Comparison of ENCODE assay signal across 25 cellular contexts in the genomic region with DNA sequence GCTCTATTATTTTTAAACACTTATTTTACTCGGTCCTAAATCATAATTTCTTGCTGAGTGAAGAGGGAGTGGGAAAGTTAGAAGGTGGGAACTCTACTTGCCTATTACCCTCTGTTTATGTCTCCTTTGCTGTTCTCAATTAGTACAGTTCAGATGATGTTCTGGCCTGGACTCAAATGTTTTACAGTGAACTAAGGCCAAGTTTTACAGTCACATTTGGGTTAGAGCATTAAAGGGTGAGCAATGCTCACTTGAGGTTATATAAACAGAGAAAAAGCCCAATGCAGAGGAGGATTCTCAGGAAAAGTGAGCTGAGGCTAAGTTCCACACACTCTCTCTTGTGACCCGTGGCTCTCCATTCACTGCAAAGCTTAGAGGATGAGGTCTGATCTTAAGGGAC. TPM values are rescaled to one million over a fixed set of nuclear protein-coding genes. Genes with fewer than 3 reads are reported as not detected.
DNase-seq lines count a peak whose midpoint lies in the region; ATAC-seq and TF ChIP-seq lines count a peak whose summit lies in the region.
"Had no signal": no experiment of that assay in that cellular context is flagged by ENCODE, and none has a peak within 500 bp of the region (broad histone marks: within the 10 kb centered on the region; RNA-seq: fewer than 3 reads in every experiment).

No MANE protein-coding gene starts in this region.

- no peaks in the 10 kb centered on the region for H4K20me1 ChIP-seq in SK-N-SH (ENCODE audit: insufficient read depth)

- H3K36me3 Mint-ChIP-seq in activated T-helper 17 cell treated with anti-CD3 and anti-CD28 coated beads, Interleukin-2, amount 50 U/mL, for 72 hours (ENCODE audit: low read depth): peaks cover 94% of the 10 kb centered on the region
- H3K36me3 Mint-ChIP-seq in CD4-positive, alpha-beta T cell (ENCODE audit: low read depth): peaks cover 85% of the 10 kb centered on the region

- no peaks in the 10 kb centered on the region for H3K27me3 ChIP-seq in SK-N-SH (ENCODE audit: insufficient read depth)
- no peaks in the 10 kb centered on the region for H3K27me3 ChIP-seq in CD4-positive, alpha-beta T cell (ENCODE audit: control insufficient read depth, insufficient read depth, low read length)

- no peaks in the 10 kb centered on the region for H3K4me1 Mint-ChIP-seq in activated T-helper 17 cell treated with anti-CD3 and anti-CD28 coated beads, Interleukin-2, amount 50 U/mL, for 72 hours
- no peaks in the 10 kb centered on the region for H3K4me1 Mint-ChIP-seq in CD4-positive, alpha-beta T cell (ENCODE audit: low read depth)

- H3K9ac ChIP-seq in SK-N-SH: no peak overlapping the region

- WGBS in SK-N-SH (ENCODE audit: low lambda C conversion rate): 94% methylated on average over 2 of the region's 2 CpGs

- TF ChIP-seq EP300 in SK-N-SH (IDR thresholded peaks at IDR 0.05; ENCODE audit: borderline replicate concordance in 1 of 2, low read depth in 1 of 2, low read length in 1 of 2): no peak

- TF ChIP-seq CTCF in SK-N-SH (IDR thresholded peaks at IDR 0.05) (no peak), fibroblast of mammary gland (conservative IDR thresholded peaks at IDR 0.05; ENCODE audit: control insufficient read depth, insufficient read depth, low read depth, low read length) (no peak)
- TF ChIP-seq CTCF in CD4-positive, alpha-beta T cell (IDR thresholded peaks at IDR 0.05): no peak

- intact Hi-C loops in CD4-positive, alpha-beta T cell (cut with DNase I, micrococcal nuclease): loop anchor here in 1 of 2 experiments (5.0 kb wide), 1 partner anchor 74 kb away; no protein-coding TSS in a partner anchor

- no peaks in the 10 kb centered on the region for H3K79me2 ChIP-seq in SK-N-SH (ENCODE audit: insufficient read depth)

- POLR2A ChIA-PET in SK-N-SH (lab: Yijun Ruan, JAX): no interaction called here
- POLR2A ChIA-PET in CD4-positive, alpha-beta T cell (lab: Charles Lee): no interaction called here

- H3K27ac Mint-ChIP-seq in activated T-helper 17 cell treated with anti-CD3 and anti-CD28 coated beads, Interleukin-2, amount 50 U/mL, for 72 hours: peak overlapping the region; percentile 17
- no peak overlapping the region for H3K27ac Mint-ChIP-seq in CD4-positive, alpha-beta T cell

- peaks cover 0 to 3% of the 10 kb centered on the region in 2 experiments; a peak in 1 of 4 replicates for H3K4me1 ChIP-seq in SK-N-SH (ENCODE audit: control insufficient read depth in 1 of 2, insufficient read depth in 2 of 2, low read depth in 1 of 2, low read length in 1 of 2)

- no peak for TF ChIP-seq RAD21 in SK-N-SH (IDR thresholded peaks at IDR 0.05; ENCODE audit: low read length)

- DNase-seq in SK-N-SH (no peak), fibroblast of mammary gland (ENCODE audit: low read depth) (peak; percentile 76), stromal cell of bone marrow (ENCODE audit: low read depth) (peak; percentile 64), T-helper 9 cell (no peak), SHP77 (lab: John Stamatoyannopoulos, UW) (no peak)
- DNase-seq in CD4-positive, alpha-beta T cell: no peak
- DNase-seq: CD4-positive, CD25-positive, alpha-beta regulatory T cell; COR-L47; DMS79; H7; KG1; NCI-H1092; NCI-H1436; NCI-H187 treated with DMSO at 0.1 percent for 48 hours; NCI-H2107; NCI-H748 treated with DMSO at 0.1 percent for 48 hours; PC-9; RPMI8226; SHP77 treated with DMSO at 0.1 percent for 48 hours had no signal

- no peak overlapping the region for H3K27ac ChIP-seq in SK-N-SH (ENCODE audit: low read depth in 2 of 2, low read length in 1 of 2)
- H3K27ac ChIP-seq in CD4-positive, alpha-beta T cell (ENCODE audit: low read depth, low read length): no peak overlapping the region
- H3K27ac ChIP-seq: 22Rv1, HL-60, PC-9 had no signal

- H3K4me3 ChIP-seq in SK-N-SH (ENCODE audit: low read depth in 2 of 2, low read length in 1 of 2) (no peak overlapping the region), fibroblast of mammary gland (ENCODE audit: control insufficient read depth, low read depth, low read length) (no peak overlapping the region)
- H3K4me3 ChIP-seq: GM12878, PC-9 had no signal

- H3K9me3 ChIP-seq in SK-N-SH: no peaks in the 10 kb centered on the region
- H3K9me3 ChIP-seq in CD4-positive, alpha-beta T cell (ENCODE audit: control insufficient read depth, low read length): no peaks in the 10 kb centered on the region

- ATAC-seq in SK-N-SH treated with all-trans-retinoic acid at 6 μM for 48 hours: no peak
- no peak for ATAC-seq in activated T-helper 17 cell treated with anti-CD3 and anti-CD28 coated beads, Interleukin-2, amount 50 U/mL, for 72 hours (replicated peaks)
- no peak for ATAC-seq in CD4-positive, alpha-beta T cell (ENCODE audit: poor library complexity)
- ATAC-seq: GM12878, HepG2 had no signal

- CTCF ChIA-PET in SK-N-SH (lab: Yijun Ruan, JAX): interaction anchor here (0.8 kb wide), 1 partner anchor 9 kb away, joined by 3 read pairs; no protein-coding TSS in a partner anchor
- CTCF ChIA-PET in CD4-positive, alpha-beta T cell (lab: Charles Lee): interaction anchor here (0.8 kb wide), 1 partner anchor 10 kb away, joined by 4 read pairs; no protein-coding TSS in a partner anchor

- no peaks in the 10 kb centered on the region for H3K9me2 ChIP-seq in SK-N-SH

- no peaks in the 10 kb centered on the region for H3K27me3 Mint-ChIP-seq in activated T-helper 17 cell treated with anti-CD3 and anti-CD28 coated beads, Interleukin-2, amount 50 U/mL, for 72 hours
- H3K27me3 Mint-ChIP-seq in CD4-positive, alpha-beta T cell: no peaks in the 10 kb centered on the region
- H3K27me3 Mint-ChIP-seq: CD4-positive, CD25-positive, alpha-beta regulatory T cell had no signal

- no peak overlapping the region for H3K4me3 Mint-ChIP-seq in activated T-helper 17 cell treated with anti-CD3 and anti-CD28 coated beads, Interleukin-2, amount 50 U/mL, for 72 hours
- no peak overlapping the region for H3K4me3 Mint-ChIP-seq in CD4-positive, alpha-beta T cell
- H3K4me3 Mint-ChIP-seq: CD4-positive, CD25-positive, alpha-beta regulatory T cell had no signal

- H3K9me3 Mint-ChIP-seq in activated T-helper 17 cell treated with anti-CD3 and anti-CD28 coated beads, Interleukin-2, amount 50 U/mL, for 72 hours: no peaks in the 10 kb centered on the region
- no peaks in the 10 kb centered on the region for H3K9me3 Mint-ChIP-seq in CD4-positive, alpha-beta T cell

- no peaks in the 10 kb centered on the region for H3F3A ChIP-seq in SK-N-SH (replicated peaks; ENCODE audit: insufficient read depth)

- H2AFZ ChIP-seq in SK-N-SH (ENCODE audit: low read depth): no peak overlapping the region
- H2AFZ ChIP-seq: PC-9 had no signal

- no peak overlapping the region for H3K4me2 ChIP-seq in SK-N-SH
- H3K4me2 ChIP-seq: PC-9 had no signal

- H3K36me3 ChIP-seq in SK-N-SH (replicated peaks in 1 of 2; ENCODE audit: control insufficient read depth in 1 of 2, insufficient read depth in 2 of 2, low read length in 1 of 2): peaks cover 35 to 44% of the 10 kb centered on the region in 2 experiments

TF ChIP-seq in SK-N-SH treated with all-trans-retinoic acid at 6 μM for 48 hours, 23 proteins besides CTCF, POLR2A, EP300 and RAD21:
- TF ChIP-seq POU6F1 (CRISPR knock-in tag; IDR thresholded peaks at IDR 0.05; ENCODE audit: borderline replicate concordance, low read depth) (no peak), ZNF70 (CRISPR knock-in tag; IDR thresholded peaks at IDR 0.05) (peak; percentile 25; the same call in 1 of the 2 replicates)

TF ChIP-seq in SK-N-SH, 30 proteins besides CTCF, POLR2A, EP300 and RAD21:
- TF ChIP-seq GATA2 (CRISPR knock-in tag; IDR thresholded peaks at IDR 0.05) (no peak), JUND (IDR thresholded peaks at IDR 0.05) (no peak), RFX5 (IDR thresholded peaks at IDR 0.05; ENCODE audit: low read length) (no peak), FOSL2 (IDR thresholded peaks at IDR 0.05; ENCODE audit: borderline replicate concordance, low read depth) (no peak)

RNA-seq across cellular contexts. Expression of gene ITSN2, which starts 52.4 kb away (rescaled TPM):
- polyA plus RNA-seq in SK-N-SH (2012; rRNA removed): 11.9 TPM in 2 replicates
- 8.3 and 10.9 TPM in 2 replicates for polyA plus RNA-seq in SK-N-SH (2012; cell fraction: cytosol; rRNA removed)
- polyA plus RNA-seq in SK-N-SH (2012; cell fraction: nucleus; rRNA removed): 38.9 and 39.9 TPM in 2 replicates
- total RNA-seq in activated T-helper 17 cell treated with anti-CD3 and anti-CD28 coated beads, Interleukin-2, amount 50 U/mL, for 72 hours: 10 to 100 TPM; 45.6 to 64.6 TPM
- total RNA-seq in CD4-positive, alpha-beta T cell: 10 to 100 TPM; 75.4 to 77.1 TPM

Comparison
In these comparisons a context has a peak if more than half of its experiments do, and no peak if none do; other contexts are left out.
1. DNase-seq: peak in fibroblast of mammary gland (single experiment) and stromal cell of bone marrow (single experiment); none in SK-N-SH (single experiment), T-helper 9 cell (single experiment), SHP77 (0 of 2) and CD4-positive, alpha-beta T cell (0 of 10).